1 cellular context compared by ENCODE assay signal in genomic region chr1:15834406-15835204, GRCh38.
TF ChIP-seq lines count a peak whose summit lies in the region.

No MANE protein-coding gene starts in this region.

TF ChIP-seq in A549, 52 proteins besides CTCF, POLR2A, EP300 and RAD21 (continued from another document):
- TF ChIP-seq ATOH8 (CRISPR knock-in tag; IDR thresholded peaks at IDR 0.05; ENCODE audit: low read depth) (no peak), CHD2 (IDR thresholded peaks at IDR 0.05; ENCODE audit: low read length, partially characterized antibody) (no peak), ESRRA (IDR thresholded peaks at IDR 0.05; ENCODE audit: borderline replicate concordance, low read length) (no peak), NFE2L2 (conservative IDR thresholded peaks at IDR 0.05; ENCODE audit: low read length) (no peak), PHF8 (IDR thresholded peaks at IDR 0.05; ENCODE audit: borderline replicate concordance, low read depth) (peak; percentile 16; the same call in 1 of the 2 replicates), SREBF2 (IDR thresholded peaks at IDR 0.05) (no peak), RFX5 (IDR thresholded peaks at IDR 0.05) (no peak), JUN (IDR thresholded peaks at IDR 0.05) (peak; percentile 14 to 76; a peak in 2 of 5 replicates), FOSB (CRISPR knock-in tag; IDR thresholded peaks at IDR 0.05) (no peak), NR3C1 (IDR thresholded peaks at IDR 0.05) (no peak), PBX3 (IDR thresholded peaks at IDR 0.05) (no peak), HOXA7 (CRISPR knock-in tag; IDR thresholded peaks at IDR 0.05) (no peak), BHLHE40 (IDR thresholded peaks at IDR 0.05; ENCODE audit: low read depth, low read length) (no peak), HOXB5 (CRISPR knock-in tag; IDR thresholded peaks at IDR 0.05) (0 out of 2 replicates have a peak, but pooled peaks have one; percentile 25), HOXB13 (CRISPR knock-in tag; IDR thresholded peaks at IDR 0.05; ENCODE audit: low read depth) (no peak), EHMT2 (IDR thresholded peaks at IDR 0.05; ENCODE audit: low read depth) (no peak), USF2 (IDR thresholded peaks at IDR 0.05) (no peak), CBX2 (IDR thresholded peaks at IDR 0.05; ENCODE audit: borderline replicate concordance, low read depth) (no peak), FOXS1 (CRISPR knock-in tag; IDR thresholded peaks at IDR 0.05) (no peak), MAX (IDR thresholded peaks at IDR 0.05) (peak; percentile 84)
